9 cellular contexts compared by ENCODE assay signal in the genomic region with DNA sequence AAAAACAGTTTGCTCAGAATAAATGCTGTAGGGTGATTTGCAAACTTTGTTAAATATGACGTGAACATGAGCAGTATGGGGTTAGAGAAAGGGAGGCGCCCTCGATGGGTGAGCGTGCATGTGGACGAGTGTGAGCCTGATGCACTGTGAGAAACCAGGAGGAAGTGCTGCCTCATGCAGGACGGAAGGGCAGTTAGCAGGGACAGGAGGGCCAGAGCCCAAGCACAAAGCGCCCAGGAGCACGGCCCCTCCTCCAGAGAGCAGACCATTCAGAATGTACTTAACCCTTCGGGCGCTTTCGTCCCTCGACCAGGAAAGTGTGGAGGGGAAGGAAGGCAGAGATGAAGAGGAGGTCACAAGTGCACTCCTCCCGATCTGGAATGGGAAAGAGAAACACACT. TPM values are rescaled to one million over a fixed set of nuclear protein-coding genes. Genes with fewer than 3 reads are reported as not detected.
DNase-seq lines count a peak whose midpoint lies in the region; ATAC-seq and TF ChIP-seq lines count a peak whose summit lies in the region.
"Had no signal": no experiment of that assay in that cellular context is flagged by ENCODE, and none has a peak within 500 bp of the region (broad histone marks: within the 10 kb centered on the region; RNA-seq: fewer than 3 reads in every experiment).

No MANE protein-coding gene starts in this region.

- H3K4me2 ChIP-seq in mesendoderm (ENCODE audit: low read length): peak overlapping the region; percentile 16

- no peak overlapping the region for H2BK120ac ChIP-seq in mesendoderm (ENCODE audit: low read depth, low read length)

- H3K4me1 ChIP-seq in mesendoderm (ENCODE audit: control insufficient read depth, low read depth, low read length): peaks cover 4% of the 10 kb centered on the region
- H3K4me1 ChIP-seq in Peyer's patch: peaks cover 0 to 34% (median 5%) of the 10 kb centered on the region in 4 donors

- no peak for DNase-seq in Right ventricle myocardium inferior (ENCODE audit: missing footprints)
- DNase-seq in cardiac septum (ENCODE audit: low spot score): no peak
- DNase-seq in fibroblast of the aortic adventitia (ENCODE audit: low read depth): peak; percentile 73
- peak; percentile 94 for DNase-seq in mesendoderm
- DNase-seq in omental fat pad (ENCODE audit: low spot score): no peak
- DNase-seq in SHP77 (lab: John Stamatoyannopoulos, UW): no peak
- DNase-seq in Peyer's patch: no peak
- DNase-seq: NCI-H2107 had no signal

- H2BK15ac ChIP-seq in mesendoderm (replicated peaks; ENCODE audit: low read depth): no peak overlapping the region

- no peak overlapping the region for H3K4me3 ChIP-seq in fibroblast of the aortic adventitia (ENCODE audit: low read depth, low read length)
- no peak overlapping the region for H3K4me3 ChIP-seq in mesendoderm (ENCODE audit: low read length)
- no peak overlapping the region for H3K4me3 ChIP-seq in Peyer's patch

- TF ChIP-seq CTCF in fibroblast of the aortic adventitia (IDR thresholded peaks at IDR 0.05; ENCODE audit: insufficient read depth, low read length) (peak; percentile 19), omental fat pad (IDR thresholded peaks at IDR 0.05) (no peak), Peyer's patch (IDR thresholded peaks at IDR 0.05) (no peak)

- H2AK5ac ChIP-seq in mesendoderm (ENCODE audit: low read length): no peak overlapping the region

- no peak overlapping the region for H4K8ac ChIP-seq in mesendoderm (ENCODE audit: low read depth, low read length)

- no peaks in the 10 kb centered on the region for H3K36me3 ChIP-seq in mesendoderm (ENCODE audit: control insufficient read depth, insufficient read depth, low read length)
- peaks cover 0 to 37% (median 0%) of the 10 kb centered on the region in 3 donors for H3K36me3 ChIP-seq in Peyer's patch

- no peak overlapping the region for H3K18ac ChIP-seq in mesendoderm (ENCODE audit: low read length)

- no peaks in the 10 kb centered on the region for H3K79me2 ChIP-seq in mesendoderm (ENCODE audit: control insufficient read depth, insufficient read depth, low read length)

- no peak overlapping the region for H3K4ac ChIP-seq in mesendoderm (ENCODE audit: low read depth, low read length)

- H3K27ac ChIP-seq in mesendoderm (ENCODE audit: low read depth, low read length) (no peak overlapping the region), Peyer's patch (no peak overlapping the region)

- intact Hi-C loops in Right ventricle myocardium inferior (cut with DNase I): loop anchor here (10.0 kb wide), 1 partner anchor 50 kb away; the partner anchor contains the start of genes ANKRD13A and GIT2
- intact Hi-C loops in cardiac septum (cut with DNase I): no loop called here

- no peaks in the 10 kb centered on the region for H3K9me3 ChIP-seq in Peyer's patch

- no peak overlapping the region for H4K5ac ChIP-seq in mesendoderm (ENCODE audit: low read length)

- H3K9ac ChIP-seq in mesendoderm (ENCODE audit: low read length): no peak overlapping the region

- H3K56ac ChIP-seq in mesendoderm (ENCODE audit: low read length): peak overlapping the region; percentile 56

- no peak overlapping the region for H2BK5ac ChIP-seq in mesendoderm (ENCODE audit: low read length)

- H3K23ac ChIP-seq in mesendoderm (ENCODE audit: low read length): no peak overlapping the region

- H3K79me1 ChIP-seq in mesendoderm (ENCODE audit: low read length): no peaks in the 10 kb centered on the region

- ATAC-seq in Right ventricle myocardium inferior (peak; percentile 60), omental fat pad (ENCODE audit: low FRiP score) (no peak), HG03442 (IDR thresholded peaks at IDR 0.05; ENCODE audit: unreplicated experiment) (no peak)

- no CpG with 5 or more reads among the region's 13 CpGs for WGBS in mesendoderm (ENCODE audit: extremely low coverage, insufficient coverage, low lambda C conversion rate)

- TF ChIP-seq POLR2A in Peyer's patch (IDR thresholded peaks at IDR 0.05): no peak

- H3K27me3 ChIP-seq in mesendoderm (ENCODE audit: insufficient read depth, low read length, poor library complexity) (no peaks in the 10 kb centered on the region), Peyer's patch (no peaks in the 10 kb centered on the region)

RNA-seq across cellular contexts. Expression of gene TCHP, which starts 44.9 kb away (rescaled TPM):
- total RNA-seq in Right ventricle myocardium inferior (8.4 TPM), cardiac septum (9.3 TPM), fibroblast of the aortic adventitia (ENCODE audit: low replicate concordance) (8.4 and 11.5 TPM in 2 replicates), omental fat pad (10 to 100 TPM in 3 of 4 donors, 1 to 10 TPM in 1; 7.0 to 30.1 (median 12.1) TPM), Peyer's patch (100 to 1,000 TPM in 1 of 4 donors, 10 to 100 TPM in 3; 23.9 to 120 (median 36.3) TPM)
- polyA plus RNA-seq in mesendoderm (2013, experiment 1 of 2): 19.5 TPM
- polyA plus RNA-seq in mesendoderm (2013, experiment 2 of 2): 19.1 TPM

RNA-seq across cellular contexts. Expression of gene GIT2, which starts 51.2 kb away (rescaled TPM):
- total RNA-seq in Right ventricle myocardium inferior (47.1 TPM), cardiac septum (31.2 TPM), fibroblast of the aortic adventitia (ENCODE audit: low replicate concordance) (23.6 and 50.8 TPM in 2 replicates), omental fat pad (10 to 100 TPM; 28.7 to 77.2 (median 47.0) TPM), Peyer's patch (100 to 1,000 TPM in 1 of 4 donors, 10 to 100 TPM in 3; 55.0 to 107 (median 79.8) TPM)
- polyA plus RNA-seq in mesendoderm (2013, experiment 1 of 2): 11.5 TPM
- polyA plus RNA-seq in mesendoderm (2013, experiment 2 of 2): 11.8 TPM

RNA-seq across cellular contexts. Expression of gene ANKRD13A, which starts 54.3 kb away (rescaled TPM):
- total RNA-seq in Right ventricle myocardium inferior (22.9 TPM), cardiac septum (15.5 TPM), fibroblast of the aortic adventitia (ENCODE audit: low replicate concordance) (66.6 and 91.5 TPM in 2 replicates), omental fat pad (10 to 100 TPM; 33.6 to 93.3 (median 43.2) TPM), Peyer's patch (100 to 1,000 TPM in 1 of 4 donors, 10 to 100 TPM in 3; 81.3 to 124 (median 92.1) TPM)
- polyA plus RNA-seq in mesendoderm (2013, experiment 1 of 2): 13.3 TPM
- polyA plus RNA-seq in mesendoderm (2013, experiment 2 of 2): 13.3 TPM

Comparison
In these comparisons a context has a peak if more than half of its experiments do, and no peak if none do; other contexts are left out.
1. DNase-seq: peak in fibroblast of the aortic adventitia (single experiment) and mesendoderm (single experiment); none in Right ventricle myocardium inferior (single experiment), cardiac septum (single experiment), omental fat pad (single experiment), SHP77 (0 of 2) and Peyer's patch (0 of 3).